Comparison of ENCODE assay signal across 10 cellular contexts in the genomic region with DNA sequence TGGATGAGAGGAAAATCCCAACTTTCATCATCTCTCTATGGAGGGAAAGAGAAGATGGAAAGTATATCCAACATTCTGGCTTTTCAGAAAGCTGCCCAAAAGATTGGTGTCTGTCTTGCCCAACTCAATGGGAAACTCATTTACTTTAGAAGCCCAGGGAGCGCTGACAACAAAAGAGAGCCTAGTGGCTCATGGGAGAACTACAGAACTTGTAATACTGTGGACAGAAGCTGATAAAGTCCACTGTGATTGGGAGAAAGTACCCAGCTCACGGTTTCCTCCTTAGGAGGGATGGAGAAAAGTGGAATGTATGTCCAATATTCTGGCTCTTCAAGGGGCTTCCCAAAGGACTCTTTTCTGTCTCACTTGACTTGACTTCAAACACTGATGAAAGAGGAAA.
"Had no signal": no experiment of that assay in that cellular context is flagged by ENCODE, and none has a peak within 500 bp of the region (broad histone marks: within the 10 kb centered on the region; RNA-seq: fewer than 3 reads in every experiment).

No MANE protein-coding gene starts in this region.

- H3K4me2 ChIP-seq: hepatocyte had no signal

- H3K27ac Mint-ChIP-seq: activated naive CD4-positive, alpha-beta T cell treated with anti-CD3 and anti-CD28 coated beads, Interleukin-2, amount 10 ng/mL, durations not matched to agents 7 days and 5 days; stimulated activated naive CD8-positive, alpha-beta T cell treated with anti-CD3 and anti-CD28 coated beads, Interleukin-15, amount 100 ng/mL, for 72 hours had no signal

- H3K9me3 Mint-ChIP-seq: activated naive CD4-positive, alpha-beta T cell treated with anti-CD3 and anti-CD28 coated beads, Interleukin-2, amount 10 ng/mL, durations not matched to agents 7 days and 5 days; stimulated activated naive CD8-positive, alpha-beta T cell treated with anti-CD3 and anti-CD28 coated beads, Interleukin-15, amount 100 ng/mL, for 72 hours had no signal

- H2AFZ ChIP-seq: hepatocyte had no signal

- H3K36me3 Mint-ChIP-seq: activated naive CD4-positive, alpha-beta T cell treated with anti-CD3 and anti-CD28 coated beads, Interleukin-2, amount 10 ng/mL, durations not matched to agents 7 days and 5 days had no signal

- DNase-seq: activated CD4-positive, alpha-beta T cell treated with anti-CD3 and anti-CD28 coated beads for 48 hours; activated CD8-positive, alpha-beta memory T cell treated with anti-CD3 and anti-CD28 coated beads for 24 hours; activated naive CD4-positive, alpha-beta T cell treated with anti-CD3 and anti-CD28 coated beads, Interleukin-2, amount 10 ng/mL, durations not matched to agents 7 days and 5 days; stimulated activated CD4-positive, alpha-beta T cell treated with anti-CD3 and anti-CD28 coated beads, Interleukin-4, amount 100 ng/mL, for 24 hours; stimulated activated naive CD8-positive, alpha-beta T cell treated with anti-CD3 and anti-CD28 coated beads, Interleukin-15, amount 100 ng/mL, for 72 hours; T1000; WERI-Rb-1 had no signal

- ATAC-seq: gastroesophageal sphincter; stimulated activated naive CD8-positive, alpha-beta T cell treated with anti-CD3 and anti-CD28 coated beads, Interleukin-15, amount 100 ng/mL, for 72 hours had no signal

- H3K4me3 Mint-ChIP-seq: activated naive CD4-positive, alpha-beta T cell treated with anti-CD3 and anti-CD28 coated beads, Interleukin-2, amount 10 ng/mL, durations not matched to agents 7 days and 5 days; stimulated activated naive CD8-positive, alpha-beta T cell treated with anti-CD3 and anti-CD28 coated beads, Interleukin-15, amount 100 ng/mL, for 72 hours had no signal

- H3K4me3 ChIP-seq: gastroesophageal sphincter, hepatocyte, thoracic aorta had no signal

- H3K27me3 ChIP-seq: gastroesophageal sphincter, hepatocyte had no signal

- H3K27me3 Mint-ChIP-seq: activated naive CD4-positive, alpha-beta T cell treated with anti-CD3 and anti-CD28 coated beads, Interleukin-2, amount 10 ng/mL, durations not matched to agents 7 days and 5 days; stimulated activated naive CD8-positive, alpha-beta T cell treated with anti-CD3 and anti-CD28 coated beads, Interleukin-15, amount 100 ng/mL, for 72 hours had no signal

- H3K79me2 ChIP-seq: hepatocyte had no signal

- H3K4me1 Mint-ChIP-seq: activated naive CD4-positive, alpha-beta T cell treated with anti-CD3 and anti-CD28 coated beads, Interleukin-2, amount 10 ng/mL, durations not matched to agents 7 days and 5 days; stimulated activated naive CD8-positive, alpha-beta T cell treated with anti-CD3 and anti-CD28 coated beads, Interleukin-15, amount 100 ng/mL, for 72 hours had no signal

- H3K4me1 ChIP-seq: gastroesophageal sphincter had no signal

- H3K27ac ChIP-seq: gastroesophageal sphincter, hepatocyte, thoracic aorta, WERI-Rb-1 had no signal

- H3K36me3 ChIP-seq: gastroesophageal sphincter, thoracic aorta, WERI-Rb-1 had no signal
